ENCODE assay signal across 9 cellular contexts in genomic region chr10:77004917-77005564, GRCh38.
DNase-seq lines count a peak whose midpoint lies in the region; ATAC-seq and TF ChIP-seq lines count a peak whose summit lies in the region.
"Had no signal": no experiment of that assay in that cellular context is flagged by ENCODE, and none has a peak within 500 bp of the region (broad histone marks: within the 10 kb centered on the region; RNA-seq: fewer than 3 reads in every experiment).

No MANE protein-coding gene starts in this region.

- ATAC-seq in stimulated activated effector memory CD8-positive, alpha-beta T cell treated with anti-CD3 and anti-CD28 coated beads, Interleukin-12 subunit alpha, Interleukin-12 subunit beta, amount 100 ng/mL, for 72 hours = no peak

- H3K9me3 Mint-ChIP-seq in osteocyte (ENCODE audit: unreplicated experiment) = peaks cover 4% of the 10 kb centered on the region
- H3K9me3 Mint-ChIP-seq in stimulated activated effector memory CD8-positive, alpha-beta T cell treated with anti-CD3 and anti-CD28 coated beads, Interleukin-12 subunit alpha, Interleukin-12 subunit beta, amount 100 ng/mL, for 72 hours = no peaks in the 10 kb centered on the region

- H3K4me3 Mint-ChIP-seq in osteocyte (ENCODE audit: unreplicated experiment) = no peak overlapping the region
- H3K4me3 Mint-ChIP-seq in stimulated activated effector memory CD8-positive, alpha-beta T cell treated with anti-CD3 and anti-CD28 coated beads, Interleukin-12 subunit alpha, Interleukin-12 subunit beta, amount 100 ng/mL, for 72 hours = no peak overlapping the region

- peaks cover 66% of the 10 kb centered on the region for H3K4me1 Mint-ChIP-seq in osteocyte (ENCODE audit: unreplicated experiment)
- H3K4me1 Mint-ChIP-seq in stimulated activated effector memory CD8-positive, alpha-beta T cell treated with anti-CD3 and anti-CD28 coated beads, Interleukin-12 subunit alpha, Interleukin-12 subunit beta, amount 100 ng/mL, for 72 hours = no peaks in the 10 kb centered on the region

- H3K4me3 ChIP-seq in fibroblast of villous mesenchyme (ENCODE audit: low read depth, low read length) = no peak overlapping the region
- H3K4me3 ChIP-seq: BLaER1 had no signal

- peak; percentile 7 to 69 (median 69) for DNase-seq in NCI-H1417 (lab: John Stamatoyannopoulos, UW)
- DNase-seq in NCI-H1417 treated with DMSO at 0.1 percent for 48 hours (lab: John Stamatoyannopoulos, UW) = no peak
- DNase-seq in HuH-7.5 (ENCODE audit: low spot score) = peak; percentile 15
- DNase-seq in SK-N-DZ (ENCODE audit: low spot score) = peak; percentile 81
- peak; percentile 55 for DNase-seq in fibroblast of villous mesenchyme (ENCODE audit: low read depth)
- DNase-seq in osteocyte (ENCODE audit: extremely low spot score, unreplicated experiment) = no peak
- no peak for DNase-seq in stimulated activated effector memory CD8-positive, alpha-beta T cell treated with anti-CD3 and anti-CD28 coated beads, Interleukin-12 subunit alpha, Interleukin-12 subunit beta, amount 100 ng/mL, for 72 hours (ENCODE audit: low spot score in 2 of 2)
- DNase-seq in KG1 (lab: John Stamatoyannopoulos, UW) = no peak

- TF ChIP-seq CTCF in fibroblast of villous mesenchyme (IDR thresholded peaks at IDR 0.05; ENCODE audit: insufficient read depth, low read depth, low read length) (peak; percentile 87), osteocyte (IDR thresholded peaks at IDR 0.05) (peak; percentile 88)

- H3K36me3 Mint-ChIP-seq in osteocyte (ENCODE audit: unreplicated experiment) = peaks cover 7% of the 10 kb centered on the region
- no peaks in the 10 kb centered on the region for H3K36me3 Mint-ChIP-seq in stimulated activated effector memory CD8-positive, alpha-beta T cell treated with anti-CD3 and anti-CD28 coated beads, Interleukin-12 subunit alpha, Interleukin-12 subunit beta, amount 100 ng/mL, for 72 hours

- no peaks in the 10 kb centered on the region for H3K27me3 Mint-ChIP-seq in osteocyte (ENCODE audit: unreplicated experiment)

- no peak overlapping the region for H3K27ac Mint-ChIP-seq in osteocyte (ENCODE audit: unreplicated experiment)
- no peak overlapping the region for H3K27ac Mint-ChIP-seq in stimulated activated effector memory CD8-positive, alpha-beta T cell treated with anti-CD3 and anti-CD28 coated beads, Interleukin-12 subunit alpha, Interleukin-12 subunit beta, amount 100 ng/mL, for 72 hours

Comparison
In these comparisons a context has a peak if more than half of its experiments do, and no peak if none do; other contexts are left out.
1. DNase-seq: peak in NCI-H1417 (3 of 3), HuH-7.5 (single experiment), SK-N-DZ (single experiment) and fibroblast of villous mesenchyme (single experiment); none in NCI-H1417 treated with DMSO at 0.1 percent for 48 hours (single experiment), osteocyte (single experiment), stimulated activated effector memory CD8-positive, alpha-beta T cell treated with anti-CD3 and anti-CD28 coated beads, Interleukin-12 subunit alpha, Interleukin-12 subunit beta, amount 100 ng/mL, for 72 hours (0 of 2) and KG1 (single experiment).